8 cellular contexts compared by ENCODE assay signal in genomic region chr6:26956078-26956600, GRCh38.
A peak's percentile ranks its signal among the peaks of the same experiment; 100 is the strongest.
DNase-seq lines count a peak whose midpoint lies in the region; ATAC-seq and TF ChIP-seq lines count a peak whose summit lies in the region.
"Not testable (repeated sequence)": the region's sequence is repeated elsewhere in the genome, so short reads cannot be mapped to it uniquely, and the experiment has no call there.

No MANE protein-coding gene starts in this region.

- H3K27ac ChIP-seq in Panc1 (ENCODE audit: low read length) (peak overlapping the region; percentile 75), psoas muscle (peak overlapping the region; percentile 87), testis (peak overlapping the region; percentile 74 to 83)
- H3K27ac ChIP-seq in iPS-18a (ENCODE audit: low read length) = not testable (repeated sequence)

- H3K27me3 ChIP-seq in Panc1 (ENCODE audit: control insufficient read depth, insufficient read depth, low read length); iPS-18a (ENCODE audit: control insufficient read depth, insufficient read depth, low read length); psoas muscle (ENCODE audit: insufficient read depth in 3 of 3, low read length in 2 of 3); testis: not testable (repeated sequence)

- not testable (repeated sequence) for H3K9me3 ChIP-seq in Panc1 (ENCODE audit: control insufficient read depth, insufficient read depth, low read depth, low read length); iPS-18a (ENCODE audit: control insufficient read depth, low read depth, low read length); psoas muscle; testis

- CTCF ChIA-PET in Panc1 (lab: Charles Lee) = not testable (repeated sequence)

- intact Hi-C loops in Panc1 (cut with micrococcal nuclease; ENCODE audit: unreplicated experiment); testis (cut with DNase I; ENCODE audit: low total_unique reads): not testable (repeated sequence)
- intact Hi-C loops in psoas muscle (cut with DNase I) = loop anchor here in 1 of 2 donors (10.0 kb wide), 1 partner anchor 119 kb away; no protein-coding TSS in a partner anchor

- H3K4me1 ChIP-seq in Panc1 (ENCODE audit: control insufficient read depth, insufficient read depth, low read length); iPS-18a (ENCODE audit: control insufficient read depth, low read depth, low read length); psoas muscle; testis: not testable (repeated sequence)

- not testable (repeated sequence) for H3K9ac ChIP-seq in iPS-18a (ENCODE audit: low read length)

- H3K4me3 ChIP-seq in Panc1 (ENCODE audit: low read depth in 2 of 2, low read length in 2 of 2) = peak overlapping the region; percentile 42
- H3K4me3 ChIP-seq in choroid plexus epithelial cell (ENCODE audit: low read depth, low read length) = peak overlapping the region; percentile 59
- peak overlapping the region; percentile 59 for H3K4me3 ChIP-seq in iPS-18a (ENCODE audit: low read length)
- H3K4me3 ChIP-seq in psoas muscle = peak overlapping the region; percentile 77
- peak overlapping the region; percentile 65 to 72 for H3K4me3 ChIP-seq in testis

- DNase-seq in ELR (ENCODE audit: low read depth) (peak; percentile 77), NCI-H1105 (lab: John Stamatoyannopoulos, UW) (peak; percentile 87), Panc1 (ENCODE audit: low read depth, low spot score) (peak; percentile 39), choroid plexus epithelial cell (ENCODE audit: low read depth) (peak; percentile 71), psoas muscle (peak in 1 of 2 donors; percentile 4), testis (peak; percentile 63)
- peak; percentile 60 to 67 for DNase-seq in activated CD4-positive, alpha-beta T cell treated with anti-CD3 and anti-CD28 coated beads, Interleukin-2, amount 50 U/mL, for 48 hours

- POLR2A ChIA-PET in Panc1 (lab: Charles Lee) = not testable (repeated sequence)

- in situ Hi-C loops in Panc1 (cut with HindIII; ENCODE audit: low pct_unique_long_range_greater_than_20kb, low sequenced_read_pairs) = not testable (repeated sequence)

- not testable (repeated sequence) for BruUV-seq in Panc1 (replicated peaks; lab: Mats Ljungman, UMichigan)

- not testable (repeated sequence) for TF ChIP-seq CTCF in Panc1 (IDR thresholded peaks at IDR 0.05); choroid plexus epithelial cell (conservative IDR thresholded peaks at IDR 0.05; ENCODE audit: low read depth, low read length); psoas muscle (IDR thresholded peaks at IDR 0.05); testis (IDR thresholded peaks at IDR 0.05)

- not testable (repeated sequence) for H3K36me3 ChIP-seq in Panc1 (ENCODE audit: control insufficient read depth, insufficient read depth, low read length); iPS-18a (ENCODE audit: control insufficient read depth, low read depth, low read length); psoas muscle (ENCODE audit: insufficient read depth in 1 of 2, low read depth in 1 of 2); testis (ENCODE audit: low read depth, missing control alignments)

- ATAC-seq in Panc1 = peak; percentile 45; the same call in 1 of the 2 replicates
- ATAC-seq in psoas muscle = not testable (repeated sequence)

- TF ChIP-seq POLR2A in testis (IDR thresholded peaks at IDR 0.05) = not testable (repeated sequence)

- WGBS in psoas muscle, 3 donors = 3 to 12% (median 3%) methylated on average over 5 to 9 of the region's 20 CpGs
- 12 to 22% methylated on average over 3 to 6 of the region's 20 CpGs for WGBS in testis, 2 donors
